In the genomic region with DNA sequence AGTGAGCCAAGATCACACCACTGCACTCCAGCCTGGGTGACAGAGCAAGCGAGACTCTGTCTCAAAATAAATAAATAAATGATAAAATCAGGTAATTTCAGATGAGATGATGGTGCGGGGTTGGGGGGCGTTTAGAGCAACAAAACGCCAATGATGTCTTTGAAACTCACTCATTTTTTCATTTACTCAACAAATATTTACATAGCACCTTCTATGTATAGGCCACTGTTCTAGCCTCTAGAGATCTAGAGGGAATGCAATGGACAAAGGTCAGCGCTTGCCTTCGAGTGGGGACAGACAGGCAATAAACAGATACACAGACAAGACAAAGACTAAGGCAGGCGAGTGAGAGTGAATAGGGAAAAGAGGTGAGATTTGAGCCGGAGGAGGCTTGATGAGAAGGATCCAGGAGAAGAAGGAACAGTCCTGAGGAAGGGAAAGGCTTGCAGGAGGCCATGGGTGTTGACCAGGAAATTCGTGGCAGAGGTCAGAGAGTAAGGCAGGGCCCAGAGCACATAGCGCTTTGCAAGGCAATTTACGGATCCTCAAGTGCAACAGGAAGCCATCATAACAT, we compare ENCODE assay signal across 1 cellular context.
TF ChIP-seq lines count a peak whose summit lies in the region.

No MANE protein-coding gene starts in this region.

TF ChIP-seq in HepG2, 621 proteins besides CTCF, POLR2A, EP300 and RAD21 (continued from another document):
- TF ChIP-seq HMGXB3 (CRISPR knock-in tag; IDR thresholded peaks at IDR 0.05; ENCODE audit: borderline replicate concordance) (no peak), NBN (conservative IDR thresholded peaks at IDR 0.05) (no peak), NR2F2 (IDR thresholded peaks at IDR 0.05; ENCODE audit: borderline replicate concordance, low read depth) (peak; percentile 57), NAIF1 (CRISPR knock-in tag; IDR thresholded peaks at IDR 0.05; ENCODE audit: borderline replicate concordance) (peak; percentile 67; the same call in 1 of the 2 replicates), ZKSCAN1 (IDR thresholded peaks at IDR 0.05; ENCODE audit: low read length) (no peak), ZNF788 (CRISPR knock-in tag; IDR thresholded peaks at IDR 0.05; ENCODE audit: borderline replicate concordance) (0 out of 2 replicates have a peak, but pooled peaks have one; percentile 18), NFYB (CRISPR knock-in tag; IDR thresholded peaks at IDR 0.05) (no peak), KLF6 (CRISPR knock-in tag; IDR thresholded peaks at IDR 0.05) (no peak; the same call in 1 of the 2 replicates), RFXAP (CRISPR knock-in tag; IDR thresholded peaks at IDR 0.05; ENCODE audit: borderline replicate concordance) (0 out of 2 replicates have a peak, but pooled peaks have one; percentile 66)
- TF ChIP-seq, protein P1, sequence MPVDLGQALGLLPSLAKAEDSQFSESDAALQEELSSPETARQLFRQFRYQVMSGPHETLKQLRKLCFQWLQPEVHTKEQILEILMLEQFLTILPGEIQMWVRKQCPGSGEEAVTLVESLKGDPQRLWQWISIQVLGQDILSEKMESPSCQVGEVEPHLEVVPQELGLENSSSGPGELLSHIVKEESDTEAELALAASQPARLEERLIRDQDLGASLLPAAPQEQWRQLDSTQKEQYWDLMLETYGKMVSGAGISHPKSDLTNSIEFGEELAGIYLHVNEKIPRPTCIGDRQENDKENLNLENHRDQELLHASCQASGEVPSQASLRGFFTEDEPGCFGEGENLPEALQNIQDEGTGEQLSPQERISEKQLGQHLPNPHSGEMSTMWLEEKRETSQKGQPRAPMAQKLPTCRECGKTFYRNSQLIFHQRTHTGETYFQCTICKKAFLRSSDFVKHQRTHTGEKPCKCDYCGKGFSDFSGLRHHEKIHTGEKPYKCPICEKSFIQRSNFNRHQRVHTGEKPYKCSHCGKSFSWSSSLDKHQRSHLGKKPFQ (CRISPR knock-in tag; IDR thresholded peaks at IDR 0.05; ENCODE audit: insufficient replicate concordance) = peak; percentile 31
- TF ChIP-seq, protein P2, sequence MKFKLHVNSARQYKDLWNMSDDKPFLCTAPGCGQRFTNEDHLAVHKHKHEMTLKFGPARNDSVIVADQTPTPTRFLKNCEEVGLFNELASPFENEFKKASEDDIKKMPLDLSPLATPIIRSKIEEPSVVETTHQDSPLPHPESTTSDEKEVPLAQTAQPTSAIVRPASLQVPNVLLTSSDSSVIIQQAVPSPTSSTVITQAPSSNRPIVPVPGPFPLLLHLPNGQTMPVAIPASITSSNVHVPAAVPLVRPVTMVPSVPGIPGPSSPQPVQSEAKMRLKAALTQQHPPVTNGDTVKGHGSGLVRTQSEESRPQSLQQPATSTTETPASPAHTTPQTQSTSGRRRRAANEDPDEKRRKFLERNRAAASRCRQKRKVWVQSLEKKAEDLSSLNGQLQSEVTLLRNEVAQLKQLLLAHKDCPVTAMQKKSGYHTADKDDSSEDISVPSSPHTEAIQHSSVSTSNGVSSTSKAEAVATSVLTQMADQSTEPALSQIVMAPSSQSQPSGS (CRISPR knock-in tag; IDR thresholded peaks at IDR 0.05) = peak; percentile 73; the same call in 1 of the 2 replicates
